Comparison of ENCODE assay signal across 8 cellular contexts in genomic region chr2:54634564-54635511, GRCh38.
DNase-seq lines count a peak whose midpoint lies in the region; ATAC-seq and TF ChIP-seq lines count a peak whose summit lies in the region.

No MANE protein-coding gene starts in this region.

- peak in 3 of 4 donors; percentile 68 to 97 (median 97) for TF ChIP-seq EP300 in upper lobe of left lung (IDR thresholded peaks at IDR 0.05)

- H3K4me3 Mint-ChIP-seq in MCF 10A (ENCODE audit: unreplicated experiment) = no peak overlapping the region

- BruUV-seq in MCF 10A (replicated peaks; lab: Mats Ljungman, UMichigan) = no TSS peak

- H3K27ac ChIP-seq in HUES48 (ENCODE audit: low read depth, low read length) (peak overlapping the region; percentile 63), upper lobe of left lung (peak overlapping the region; percentile 56 to 90 (median 83))

- TF ChIP-seq CTCF in GM06990 (IDR thresholded peaks at IDR 0.05; ENCODE audit: insufficient read depth, low read length, poor library complexity, severe bottlenecking) (no peak), MCF 10A (IDR thresholded peaks at IDR 0.05; ENCODE audit: unreplicated experiment) (no peak), upper lobe of left lung (IDR thresholded peaks at IDR 0.05) (no peak)

- peaks cover 88% of the 10 kb centered on the region for H3K36me3 Mint-ChIP-seq in MCF 10A (ENCODE audit: insufficient read depth, unreplicated experiment)

- H3K27me3 Mint-ChIP-seq in MCF 10A (ENCODE audit: insufficient read depth, unreplicated experiment) = no peaks in the 10 kb centered on the region

- H3K27me3 ChIP-seq in GM06990 (replicated peaks; ENCODE audit: control insufficient read depth, insufficient read depth, low read length) (no peaks in the 10 kb centered on the region), HUES48 (ENCODE audit: control insufficient read depth, insufficient read depth, low read length) (no peaks in the 10 kb centered on the region), upper lobe of left lung (no peaks in the 10 kb centered on the region)

- H3K4me1 Mint-ChIP-seq in MCF 10A (ENCODE audit: insufficient read depth, unreplicated experiment) = peaks cover 22% of the 10 kb centered on the region

- CTCF ChIA-PET in MCF 10A (lab: Yijun Ruan, JAX) = interaction anchor here (0.6 to 1.3 kb wide), 4 partner anchors 23 to 112 kb away, joined by 3 to 5 read pairs (median 4); no protein-coding TSS in a partner anchor

- POLR2A ChIA-PET in MCF 10A (lab: Yijun Ruan, JAX) = interaction anchor here (0.9 to 1.2 kb wide), 2 partner anchors 11 to 85 kb away, joined by 3 read pairs; no protein-coding TSS in a partner anchor

- no peak overlapping the region for H3K4me3 ChIP-seq in GM06990 (replicated peaks; ENCODE audit: low read depth, low read length)
- H3K4me3 ChIP-seq in HUES48 (ENCODE audit: low read depth, low read length) = no peak overlapping the region
- no peak overlapping the region for H3K4me3 ChIP-seq in upper lobe of left lung

- peaks cover 41% of the 10 kb centered on the region for H3K36me3 ChIP-seq in GM06990 (ENCODE audit: control insufficient read depth, insufficient read depth, low read length)
- peaks cover 97% of the 10 kb centered on the region for H3K36me3 ChIP-seq in HUES48 (ENCODE audit: control insufficient read depth, insufficient read depth, low read length)
- peaks cover 28 to 90% (median 57%) of the 10 kb centered on the region in 4 donors for H3K36me3 ChIP-seq in upper lobe of left lung

- ATAC-seq in GM21515 (IDR thresholded peaks at IDR 0.05; ENCODE audit: unreplicated experiment) = peak; percentile 82
- peak; percentile 15 for ATAC-seq in left colon
- peak; percentile 49 to 72 for ATAC-seq in upper lobe of left lung (ENCODE audit: low FRiP score in 2 of 2)

- DNase-seq in GM06990 (ENCODE audit: extremely low read depth, insufficient read length) (peak; percentile 74), MCF 10A (ENCODE audit: unreplicated experiment) (peak; percentile 44), left colon (no peak), upper lobe of left lung (peak in 1 of 2 donors; percentile 61), NCI-H1436 treated with DMSO at 0.1 percent for 48 hours (lab: John Stamatoyannopoulos, UW) (no peak), NK-92 (lab: John Stamatoyannopoulos, UW; ENCODE audit: unreplicated experiment) (no peak)

- intact Hi-C loops in MCF 10A (cut with micrococcal nuclease) = no loop called here
- intact Hi-C loops in left colon (cut with DNase I, micrococcal nuclease) = no loop called here

- H3K4me1 ChIP-seq in HUES48 (ENCODE audit: control insufficient read depth, insufficient read depth, low read length) = no peaks in the 10 kb centered on the region
- peaks cover 40 to 85% (median 60%) of the 10 kb centered on the region in 4 donors for H3K4me1 ChIP-seq in upper lobe of left lung

- no peak for TF ChIP-seq POLR2A in upper lobe of left lung (IDR thresholded peaks at IDR 0.05)

- H3K9me3 Mint-ChIP-seq in MCF 10A (ENCODE audit: unreplicated experiment) = no peaks in the 10 kb centered on the region

- H3K9ac ChIP-seq in HUES48 (ENCODE audit: low read depth, low read length) = no peak overlapping the region

- peak overlapping the region; percentile 61 for H3K27ac Mint-ChIP-seq in MCF 10A (ENCODE audit: low read depth, unreplicated experiment)

- 51 to 53% methylated on average over 16 of the region's 16 CpGs for WGBS in upper lobe of left lung, 2 donors

- H3K9me3 ChIP-seq in HUES48 (ENCODE audit: control insufficient read depth, insufficient read depth, low read length) = no peaks in the 10 kb centered on the region
- no peaks in the 10 kb centered on the region for H3K9me3 ChIP-seq in upper lobe of left lung

Comparison
In these comparisons a context has a peak if more than half of its experiments do, and no peak if none do; other contexts are left out.
1. DNase-seq: peak in GM06990 (single experiment) and MCF 10A (single experiment); none in left colon (0 of 2), NCI-H1436 treated with DMSO at 0.1 percent for 48 hours (single experiment) and NK-92 (single experiment).
2. ATAC-seq: peak in every context shown above with its lines; median percentile 82 in GM21515; 60 in upper lobe of left lung; 15 in left colon.